16 cellular contexts compared by ENCODE assay signal in genomic region chr13:44326961-44327360, GRCh38. TPM values are rescaled to one million over a fixed set of nuclear protein-coding genes. Genes with fewer than 3 reads are reported as not detected.
DNase-seq lines count a peak whose midpoint lies in the region; ATAC-seq and TF ChIP-seq lines count a peak whose summit lies in the region.
"Had no signal": no experiment of that assay in that cellular context is flagged by ENCODE, and none has a peak within 500 bp of the region (broad histone marks: within the 10 kb centered on the region; RNA-seq: fewer than 3 reads in every experiment).

No MANE protein-coding gene starts in this region.

- H3K9me3 ChIP-seq in IMR-90 (ENCODE audit: control insufficient read depth, insufficient read depth, low read length) (no peaks in the 10 kb centered on the region), esophagus muscularis mucosa (no peaks in the 10 kb centered on the region), neural progenitor cell (ENCODE audit: low read depth) (no peaks in the 10 kb centered on the region), stomach smooth muscle (ENCODE audit: control insufficient read depth in 2 of 2, low read length in 2 of 2) (peaks cover 0 to 1% of the 10 kb centered on the region in 2 donors)
- H3K9me3 ChIP-seq: BLaER1 had no signal

- H4K5ac ChIP-seq in IMR-90 (ENCODE audit: low read depth, low read length), result no peak overlapping the region

- peaks cover 13% of the 10 kb centered on the region for H3K4me1 Mint-ChIP-seq in neural progenitor cell
- H3K4me1 Mint-ChIP-seq in effector memory CD8-positive, alpha-beta T cell (ENCODE audit: low read depth in 2 of 2), result no peaks in the 10 kb centered on the region
- H3K4me1 Mint-ChIP-seq: CD8-positive, alpha-beta memory T cell; IgD-negative memory B cell had no signal

- TF ChIP-seq CTCF in IMR-90 (conservative IDR thresholded peaks at IDR 0.05; ENCODE audit: low read depth, low read length) (no peak), esophagus muscularis mucosa (IDR thresholded peaks at IDR 0.05) (no peak), neural progenitor cell (IDR thresholded peaks at IDR 0.05) (no peak)

- DNase-seq in IMR-90 (no peak), esophagus muscularis mucosa (ENCODE audit: extremely low spot score) (peak; percentile 72), neural progenitor cell (ENCODE audit: low spot score) (no peak), amygdala (lab: John Stamatoyannopoulos, UW) (no peak)
- no peak for DNase-seq in effector memory CD8-positive, alpha-beta T cell
- DNase-seq: 8988T; AML-193; Caco-2; CD8-positive, alpha-beta memory T cell; DMS53; GF-D8 had no signal

- TF ChIP-seq POLR2A in IMR-90 (IDR thresholded peaks at IDR 0.05; ENCODE audit: low read depth, low read length), result no peak
- TF ChIP-seq POLR2A in esophagus muscularis mucosa (IDR thresholded peaks at IDR 0.05; ENCODE audit: low read depth), result no peak

- 86% methylated on average over 1 of the region's 2 CpGs; no CpG with 5 or more reads in 1 of the 2 experiments for WGBS in IMR-90 (ENCODE audit: extremely low coverage in 2 of 2, insufficient read length in 1 of 2), 2 experiments
- WGBS in esophagus muscularis mucosa, result 91% methylated on average over 2 of the region's 2 CpGs

- H3K23ac ChIP-seq in IMR-90 (ENCODE audit: low read depth, low read length), result no peak overlapping the region

- H3F3A ChIP-seq in neural progenitor cell (ENCODE audit: low read depth), result no peaks in the 10 kb centered on the region

- no TSS peak for BruUV-seq in IMR-90 (replicated peaks; lab: Mats Ljungman, UMichigan)

- no peak overlapping the region for H4K91ac ChIP-seq in IMR-90 (ENCODE audit: insufficient read depth, low read depth, low read length)

- 0 out of 2 replicates have a peak, but pooled peaks cover 6% of the 10 kb centered on the region for H3K9me1 ChIP-seq in IMR-90 (ENCODE audit: insufficient read depth, low read length)

- no peak overlapping the region for H2AK5ac ChIP-seq in IMR-90 (ENCODE audit: low read depth, low read length)

- no peaks in the 10 kb centered on the region; the same call in 1 of the 2 replicates for H3K4me1 ChIP-seq in IMR-90 (ENCODE audit: control insufficient read depth, insufficient read depth, low read length)
- peaks cover 6 to 16% (median 11%) of the 10 kb centered on the region in 4 donors for H3K4me1 ChIP-seq in esophagus muscularis mucosa
- peaks cover 4% of the 10 kb centered on the region for H3K4me1 ChIP-seq in neural progenitor cell
- H3K4me1 ChIP-seq in stomach smooth muscle (ENCODE audit: control insufficient read depth, insufficient read depth, low read length), result peaks cover 29% of the 10 kb centered on the region

- POLR2A ChIA-PET in IMR-90 (lab: Charles Lee; ENCODE audit: unreplicated experiment), result no interaction called here

- no peak overlapping the region for H3K27ac ChIP-seq in IMR-90 (ENCODE audit: insufficient read depth, low read length)
- H3K27ac ChIP-seq in esophagus muscularis mucosa (replicated peaks in 1 of 4), result no peak overlapping the region
- no peak overlapping the region for H3K27ac ChIP-seq in neural progenitor cell
- peak overlapping the region; percentile 18 for H3K27ac ChIP-seq in stomach smooth muscle (ENCODE audit: low read length)
- H3K27ac ChIP-seq: BLaER1 had no signal

- no peak overlapping the region for H3K18ac ChIP-seq in IMR-90 (ENCODE audit: low read depth, low read length)

- H3K4me3 ChIP-seq in IMR-90 (ENCODE audit: insufficient read depth, low read depth, low read length) (no peak overlapping the region), esophagus muscularis mucosa (no peak overlapping the region), neural progenitor cell (no peak overlapping the region), stomach smooth muscle (ENCODE audit: low read length in 2 of 2) (no peak overlapping the region)
- H3K4me3 ChIP-seq: BLaER1 had no signal

- peaks cover 28% of the 10 kb centered on the region for H3K9me3 Mint-ChIP-seq in neural progenitor cell
- peaks cover 0 to 2% of the 10 kb centered on the region in 2 donors for H3K9me3 Mint-ChIP-seq in effector memory CD8-positive, alpha-beta T cell

- no peaks in the 10 kb centered on the region for H3K36me3 Mint-ChIP-seq in neural progenitor cell
- H3K36me3 Mint-ChIP-seq in effector memory CD8-positive, alpha-beta T cell (ENCODE audit: insufficient read depth), result no peaks in the 10 kb centered on the region

- H2BK120ac ChIP-seq in IMR-90 (ENCODE audit: low read depth, low read length), result no peak overlapping the region; the same call in 1 of the 2 replicates

- no peak overlapping the region for H3K4ac ChIP-seq in IMR-90 (ENCODE audit: low read depth, low read length)

- dilution Hi-C loops in IMR-90 (cut with HindIII; ENCODE audit: low sequenced_read_pairs, unreplicated experiment), result no loop called here

- H2BK20ac ChIP-seq in IMR-90 (ENCODE audit: low read depth, low read length), result no peak overlapping the region

- no peak overlapping the region for H3K9ac ChIP-seq in IMR-90 (ENCODE audit: low read depth, low read length)
- H3K9ac ChIP-seq in neural progenitor cell, result no peak overlapping the region
- no peak overlapping the region for H3K9ac ChIP-seq in stomach smooth muscle (ENCODE audit: low read length in 2 of 2)
- H3K9ac ChIP-seq: BLaER1 had no signal

- no peak overlapping the region for H2BK15ac ChIP-seq in IMR-90 (ENCODE audit: low read depth, low read length)

- CTCF ChIA-PET in IMR-90 (lab: Yijun Ruan, JAX), result no interaction called here

- no peaks in the 10 kb centered on the region for H3K79me1 ChIP-seq in IMR-90 (ENCODE audit: low read depth in 1 of 2, low read length in 2 of 2)

- no peak for TF ChIP-seq RAD21 in IMR-90 (IDR thresholded peaks at IDR 0.05; ENCODE audit: low read length)

- H3K14ac ChIP-seq in IMR-90 (replicated peaks; ENCODE audit: low read depth, low read length), result no peak overlapping the region

- H4K20me1 ChIP-seq in IMR-90 (ENCODE audit: insufficient read depth, low read length), result no peaks in the 10 kb centered on the region
- no peaks in the 10 kb centered on the region for H4K20me1 ChIP-seq in neural progenitor cell (ENCODE audit: low read depth)
- H4K20me1 ChIP-seq: BLaER1 had no signal

- H3K27ac Mint-ChIP-seq in neural progenitor cell, result peak overlapping the region; percentile 68
- H3K27ac Mint-ChIP-seq in effector memory CD8-positive, alpha-beta T cell, result no peak overlapping the region
- H3K27ac Mint-ChIP-seq: CD8-positive, alpha-beta memory T cell; IgD-negative memory B cell had no signal

- H2AFZ ChIP-seq in IMR-90 (replicated peaks; ENCODE audit: low read length, poor library complexity), result no peak overlapping the region
- no peak overlapping the region for H2AFZ ChIP-seq in neural progenitor cell (replicated peaks)

- peaks cover 22% of the 10 kb centered on the region for H3K27me3 Mint-ChIP-seq in neural progenitor cell (ENCODE audit: insufficient read depth, low read depth)
- peaks cover 33 to 56% of the 10 kb centered on the region in 2 donors for H3K27me3 Mint-ChIP-seq in effector memory CD8-positive, alpha-beta T cell

- H2AK9ac ChIP-seq in IMR-90 (replicated peaks; ENCODE audit: low read depth, low read length, poor library complexity), result peak overlapping the region; percentile 33

- H3K27me3 ChIP-seq in IMR-90 (ENCODE audit: control insufficient read depth, insufficient read depth, low read length), result no peaks in the 10 kb centered on the region; the same call in 1 of the 2 replicates
- H3K27me3 ChIP-seq in esophagus muscularis mucosa, result no peaks in the 10 kb centered on the region
- H3K27me3 ChIP-seq in neural progenitor cell, result no peaks in the 10 kb centered on the region
- no peaks in the 10 kb centered on the region for H3K27me3 ChIP-seq in stomach smooth muscle (ENCODE audit: control insufficient read depth in 1 of 2, insufficient read depth in 2 of 2, low read length in 2 of 2)
- H3K27me3 ChIP-seq: BLaER1 had no signal

- ATAC-seq in IMR-90 (ENCODE audit: low read depth), result no peak
- ATAC-seq in GM19397 (IDR thresholded peaks at IDR 0.05; ENCODE audit: unreplicated experiment), result no peak
- ATAC-seq in effector memory CD8-positive, alpha-beta T cell (replicated peaks), result no peak
- ATAC-seq: HCT116 had no signal

- no peak overlapping the region for H3K56ac ChIP-seq in IMR-90 (ENCODE audit: extremely low read depth, insufficient read depth, low read length)

- 0 out of 4 replicates have a peak overlapping the region, but pooled peaks of 1 of the 2 experiments have one; percentile 20 for H4K8ac ChIP-seq in IMR-90 (ENCODE audit: low read depth in 2 of 2, low read length in 2 of 2)

- H3K36me3 ChIP-seq in IMR-90 (ENCODE audit: control insufficient read depth, insufficient read depth, low read length) (no peaks in the 10 kb centered on the region), esophagus muscularis mucosa (no peaks in the 10 kb centered on the region), neural progenitor cell (no peaks in the 10 kb centered on the region), stomach smooth muscle (ENCODE audit: control insufficient read depth in 2 of 2, insufficient read depth in 2 of 2, low read length in 2 of 2) (no peaks in the 10 kb centered on the region)
- H3K36me3 ChIP-seq: BLaER1 had no signal

- H2BK5ac ChIP-seq in IMR-90 (ENCODE audit: low read depth, low read length, poor library complexity, severe bottlenecking), result no peak overlapping the region

- no peak for TF ChIP-seq EP300 in esophagus muscularis mucosa (IDR thresholded peaks at IDR 0.05)

- in situ Hi-C loops in IMR-90 (cut with MboI; ENCODE audit: low sequenced_read_pairs), result no loop called here

- no peak overlapping the region for H3K4me3 Mint-ChIP-seq in neural progenitor cell
- H3K4me3 Mint-ChIP-seq in effector memory CD8-positive, alpha-beta T cell, result no peak overlapping the region
- H3K4me3 Mint-ChIP-seq: CD8-positive, alpha-beta memory T cell had no signal

- intact Hi-C loops in IMR-90 (cut with micrococcal nuclease) (no loop called here), esophagus muscularis mucosa (cut with DNase I) (no loop called here)

- no peak overlapping the region for H3K4me2 ChIP-seq in IMR-90 (ENCODE audit: low read depth, low read length)
- H3K4me2 ChIP-seq in neural progenitor cell, result no peak overlapping the region
- H3K4me2 ChIP-seq: BLaER1 had no signal

- H3K79me2 ChIP-seq in neural progenitor cell (ENCODE audit: low read depth), result no peaks in the 10 kb centered on the region

TF ChIP-seq in IMR-90, 13 proteins besides CTCF, POLR2A, EP300 and RAD21 (continues in another document):
- TF ChIP-seq MAFK (IDR thresholded peaks at IDR 0.05; ENCODE audit: low read depth, low read length) (no peak), CEBPB (IDR thresholded peaks at IDR 0.05; ENCODE audit: low read depth, low read length) (no peak), RFX5 (IDR thresholded peaks at IDR 0.05; ENCODE audit: low read depth, low read length) (no peak), FOS (IDR thresholded peaks at IDR 0.05; ENCODE audit: low read depth, low read length) (no peak), MAZ (IDR thresholded peaks at IDR 0.05; ENCODE audit: borderline replicate concordance, low read depth, low read length) (no peak)

RNA-seq across cellular contexts. Expression of gene SERP2, which starts 46.7 kb away (rescaled TPM):
- 0.54 and 0.56 TPM in 2 replicates for total RNA-seq in IMR-90 (2012; rRNA removed)
- 1.3 and 1.4 TPM in 2 replicates for polyA plus RNA-seq in IMR-90 (2012; rRNA removed)
- 0.77 and 1.6 TPM in 2 replicates for polyA plus RNA-seq in IMR-90 (2012; cell fraction: cytosol; rRNA removed)
- polyA plus RNA-seq in IMR-90 (2012; cell fraction: nucleus; rRNA removed; ENCODE audit: low replicate concordance), result 0.96 and 2.3 TPM in 2 replicates
- 1 to 10 TPM; 5.8 to 9.5 (median 7.4) TPM for total RNA-seq in esophagus muscularis mucosa
- 2.5 and 8.1 TPM in 2 replicates for total RNA-seq in neural progenitor cell (ENCODE audit: low replicate concordance)
- total RNA-seq: Caco-2 had no signal
- polyA plus RNA-seq: IgD-negative memory B cell had no signal
